In genomic region chr16:19067349-19068236, GRCh38 we compare ENCODE assay signal across 8 cellular contexts. TPM values are rescaled to one million over a fixed set of nuclear protein-coding genes. Genes with fewer than 3 reads are reported as not detected.
DNase-seq lines count a peak whose midpoint lies in the region; ATAC-seq and TF ChIP-seq lines count a peak whose summit lies in the region.

COQ7 (plus strand) TSS chr16:19067614; CDS start chr16:19067665, 51 bp downstream.

- H3K9me3 ChIP-seq in WERI-Rb-1 (ENCODE audit: severe bottlenecking) (no peaks in the 10 kb centered on the region), mammary epithelial cell (replicated peaks; ENCODE audit: insufficient read depth, low read length) (no peaks in the 10 kb centered on the region), iPS-18c (ENCODE audit: control insufficient read depth, insufficient read depth, low read length) (no peaks in the 10 kb centered on the region), skeletal muscle tissue (ENCODE audit: control insufficient read depth in 3 of 3, low read length in 3 of 3) (no peaks in the 10 kb centered on the region)

- no peaks in the 10 kb centered on the region for H3K27me3 ChIP-seq in ACC112 (ENCODE audit: insufficient read depth, low read length)
- H3K27me3 ChIP-seq in WERI-Rb-1 (ENCODE audit: insufficient read depth, low read depth, severe bottlenecking) = no peaks in the 10 kb centered on the region
- no peaks in the 10 kb centered on the region for H3K27me3 ChIP-seq in mammary epithelial cell (ENCODE audit: insufficient read depth, low read length)
- H3K27me3 ChIP-seq in skeletal muscle tissue (ENCODE audit: control insufficient read depth in 3 of 3, insufficient read depth in 3 of 3, low read length in 3 of 3) = no peaks in the 10 kb centered on the region

- CTCF ChIA-PET in mammary epithelial cell (lab: Charles Lee; ENCODE audit: low non-redundant PET) = interaction anchor here (0.5 to 0.8 kb wide), 5 partner anchors 18 to 1998 kb away, joined by 3 to 9 read pairs (median 7); partner anchors contain the start of gene TMC7

- in situ Hi-C loops in mammary epithelial cell (cut with MboI; ENCODE audit: low sequenced_read_pairs in 2 of 2) = loop anchor here in 1 of 2 donors (5.0 to 10.0 kb wide), 2 partner anchors 63 to 85 kb away; partner anchors contain the start of gene TMC7

- DNase-seq in NCI-H2227 (lab: John Stamatoyannopoulos, UW; ENCODE audit: unreplicated experiment) (peak; percentile 99), WERI-Rb-1 (peak; percentile 98), mammary epithelial cell (peak; percentile 99)

- intact Hi-C loops in mammary epithelial cell (cut with micrococcal nuclease) = no loop called here

- H3K9ac ChIP-seq in mammary epithelial cell (ENCODE audit: insufficient read depth, low read length) = peak within 1 kb of the TSS; percentile 100
- peak within 1 kb of the TSS; percentile 84 to 99 (median 98) for H3K9ac ChIP-seq in skeletal muscle tissue (ENCODE audit: low read depth in 1 of 3, low read length in 3 of 3)

- ATAC-seq in GM18873 (IDR thresholded peaks at IDR 0.05; ENCODE audit: low FRiP score, unreplicated experiment) (peak; percentile 90), HG03139 (IDR thresholded peaks at IDR 0.05; ENCODE audit: unreplicated experiment) (peak; percentile 93)

- BruUV-seq in mammary epithelial cell (replicated peaks; lab: Mats Ljungman, UMichigan) = TSS peak; percentile 21

- no peaks in the 10 kb centered on the region for H4K20me1 ChIP-seq in mammary epithelial cell (ENCODE audit: insufficient read depth, low read length)

- H2AFZ ChIP-seq in ACC112 (ENCODE audit: low read length, unreplicated experiment) (peak within 1 kb of the TSS; percentile 98), mammary epithelial cell (ENCODE audit: low read depth, low read length) (peak within 1 kb of the TSS; percentile 84)

- 0% methylated on average over 20 of the region's 68 CpGs for WGBS in mammary epithelial cell (ENCODE audit: low coverage, missing lambda C conversion rate)

- H3K79me2 ChIP-seq in ACC112 (ENCODE audit: control insufficient read depth, insufficient read depth, low read length, unreplicated experiment) = peaks cover 7% of the 10 kb centered on the region
- H3K79me2 ChIP-seq in mammary epithelial cell (ENCODE audit: insufficient read depth, low read length) = peaks cover 8% of the 10 kb centered on the region

- TF ChIP-seq CTCF in WERI-Rb-1 (IDR thresholded peaks at IDR 0.05; ENCODE audit: low read depth, low read length) = no peak
- TF ChIP-seq CTCF in mammary epithelial cell (conservative IDR thresholded peaks at IDR 0.05 in 1 of 2, IDR thresholded peaks at IDR 0.05 in 1 of 2; ENCODE audit: extremely low read depth in 1 of 2, insufficient read depth in 1 of 2, low read depth in 1 of 2, low read length in 2 of 2) = no peak

- H3K27ac ChIP-seq in ACC112 (ENCODE audit: low read depth, low read length) (peak within 1 kb of the TSS; percentile 96), WERI-Rb-1 (peak within 1 kb of the TSS; percentile 100), mammary epithelial cell (ENCODE audit: insufficient read depth, low read depth, low read length) (peak within 1 kb of the TSS; percentile 100), skeletal muscle tissue (ENCODE audit: low read depth, low read length) (peak within 1 kb of the TSS; percentile 99)

- peak within 1 kb of the TSS; percentile 80 for H3K4me2 ChIP-seq in mammary epithelial cell (ENCODE audit: insufficient read depth, low read depth, low read length)

- dilution Hi-C loops in mammary epithelial cell (cut with HindIII; ENCODE audit: low sequenced_read_pairs) = no loop called here

- peak within 1 kb of the TSS; percentile 99 for H3K4me3 ChIP-seq in ACC112 (ENCODE audit: low read depth, low read length)
- H3K4me3 ChIP-seq in WERI-Rb-1 (ENCODE audit: low read depth, low read length) = peak within 1 kb of the TSS; percentile 94
- peak within 1 kb of the TSS; percentile 65 to 86 (median 75) for H3K4me3 ChIP-seq in mammary epithelial cell (replicated peaks in 1 of 3; ENCODE audit: insufficient read depth in 1 of 3, low read depth in 2 of 3, low read length in 3 of 3)
- H3K4me3 ChIP-seq in iPS-18c (ENCODE audit: insufficient read depth, low read depth, low read length) = peak within 1 kb of the TSS; percentile 71
- peak within 1 kb of the TSS; percentile 78 to 96 (median 96) for H3K4me3 ChIP-seq in skeletal muscle tissue (ENCODE audit: low read length in 3 of 3)

- no peaks in the 10 kb centered on the region for H3K36me3 ChIP-seq in ACC112 (ENCODE audit: insufficient read depth, low read length)
- H3K36me3 ChIP-seq in WERI-Rb-1 = peaks cover 9% of the 10 kb centered on the region
- peaks cover 7% of the 10 kb centered on the region for H3K36me3 ChIP-seq in mammary epithelial cell (ENCODE audit: insufficient read depth, low read length)
- peaks cover 5 to 12% (median 9%) of the 10 kb centered on the region in 3 donors for H3K36me3 ChIP-seq in skeletal muscle tissue (ENCODE audit: control insufficient read depth in 3 of 3, insufficient read depth in 3 of 3, low read length in 3 of 3)

- peaks cover 10% of the 10 kb centered on the region for H3K4me1 ChIP-seq in ACC112 (ENCODE audit: control insufficient read depth, insufficient read depth, low read length, unreplicated experiment)
- peaks cover 5% of the 10 kb centered on the region for H3K4me1 ChIP-seq in mammary epithelial cell (ENCODE audit: insufficient read depth, low read length)
- H3K4me1 ChIP-seq in skeletal muscle tissue (ENCODE audit: control insufficient read depth in 3 of 3, insufficient read depth in 3 of 3, low read length in 3 of 3) = peaks cover 0 to 8% (median 2%) of the 10 kb centered on the region in 3 donors

RNA-seq across cellular contexts. Expression of gene COQ7, which starts in this region (rescaled TPM):
- total RNA-seq in mammary epithelial cell (10 to 100 TPM in 1 of 2 donors, 1 to 10 TPM in 1; 6.7 to 15.7 TPM), skeletal muscle tissue (25.1 TPM)
- 8.5 TPM for polyA plus RNA-seq in mammary epithelial cell
- 16.2 TPM for polyA minus RNA-seq in mammary epithelial cell

Comparison
In these comparisons a context has a peak if more than half of its experiments do, and no peak if none do; other contexts are left out.
1. Peak in every context shown above with its lines: DNase-seq, ATAC-seq, H3K4me3 ChIP-seq and H3K27ac ChIP-seq.